In genomic region chr4:122224348-122224747, GRCh38 we compare ENCODE assay signal across 10 cellular contexts.
DNase-seq lines count a peak whose midpoint lies in the region; ATAC-seq, FAIRE-seq and TF ChIP-seq lines count a peak whose summit lies in the region.
"Had no signal": no experiment of that assay in that cellular context is flagged by ENCODE, and none has a peak within 500 bp of the region (broad histone marks: within the 10 kb centered on the region; RNA-seq: fewer than 3 reads in every experiment).

No MANE protein-coding gene starts in this region.

- FAIRE-seq in GM12892 (lab: Jason Lieb, UNC): peak; percentile 42

- no peak overlapping the region for H3K4me3 ChIP-seq in fibroblast of villous mesenchyme (ENCODE audit: low read depth, low read length)
- H3K4me3 ChIP-seq: SK-N-MC had no signal

- TF ChIP-seq POLR2A in GM12892 (IDR thresholded peaks at IDR 0.05; ENCODE audit: low read depth, low read length): no peak

- DNase-seq in AG20443 (ENCODE audit: low spot score) (peak; percentile 13), GM12892 (ENCODE audit: insufficient read length) (no peak), SK-MEL-5 (ENCODE audit: low read depth, low spot score) (peak; percentile 41), fibroblast of villous mesenchyme (ENCODE audit: low read depth) (peak; percentile 25), G401 (ENCODE audit: low spot score) (no peak)
- DNase-seq in activated effector memory CD4-positive, alpha-beta T cell treated with anti-CD3 and anti-CD28 coated beads, Interleukin-2, amount 50 U/mL, for 16 hours: no peak
- DNase-seq: islet precursor cell had no signal

- in situ Hi-C loops in SK-MEL-5 (cut with HindIII; ENCODE audit: low pct_unique_long_range_greater_than_20kb, low sequenced_read_pairs) (no loop called here), G401 (cut with HindIII; ENCODE audit: low sequenced_read_pairs) (no loop called here)

- no peak for ATAC-seq in HG02885 (IDR thresholded peaks at IDR 0.05; ENCODE audit: poor library complexity, unreplicated experiment)
- ATAC-seq in HG02884 (IDR thresholded peaks at IDR 0.05; ENCODE audit: unreplicated experiment): no peak

- peak; percentile 48 for TF ChIP-seq CTCF in fibroblast of villous mesenchyme (IDR thresholded peaks at IDR 0.05; ENCODE audit: insufficient read depth, low read depth, low read length)

Comparison
In these comparisons a context has a peak if more than half of its experiments do, and no peak if none do; other contexts are left out.
1. DNase-seq: peak in AG20443 (single experiment), SK-MEL-5 (single experiment) and fibroblast of villous mesenchyme (single experiment); none in GM12892 (single experiment), G401 (single experiment) and activated effector memory CD4-positive, alpha-beta T cell treated with anti-CD3 and anti-CD28 coated beads, Interleukin-2, amount 50 U/mL, for 16 hours (single experiment).